In the genomic region with DNA sequence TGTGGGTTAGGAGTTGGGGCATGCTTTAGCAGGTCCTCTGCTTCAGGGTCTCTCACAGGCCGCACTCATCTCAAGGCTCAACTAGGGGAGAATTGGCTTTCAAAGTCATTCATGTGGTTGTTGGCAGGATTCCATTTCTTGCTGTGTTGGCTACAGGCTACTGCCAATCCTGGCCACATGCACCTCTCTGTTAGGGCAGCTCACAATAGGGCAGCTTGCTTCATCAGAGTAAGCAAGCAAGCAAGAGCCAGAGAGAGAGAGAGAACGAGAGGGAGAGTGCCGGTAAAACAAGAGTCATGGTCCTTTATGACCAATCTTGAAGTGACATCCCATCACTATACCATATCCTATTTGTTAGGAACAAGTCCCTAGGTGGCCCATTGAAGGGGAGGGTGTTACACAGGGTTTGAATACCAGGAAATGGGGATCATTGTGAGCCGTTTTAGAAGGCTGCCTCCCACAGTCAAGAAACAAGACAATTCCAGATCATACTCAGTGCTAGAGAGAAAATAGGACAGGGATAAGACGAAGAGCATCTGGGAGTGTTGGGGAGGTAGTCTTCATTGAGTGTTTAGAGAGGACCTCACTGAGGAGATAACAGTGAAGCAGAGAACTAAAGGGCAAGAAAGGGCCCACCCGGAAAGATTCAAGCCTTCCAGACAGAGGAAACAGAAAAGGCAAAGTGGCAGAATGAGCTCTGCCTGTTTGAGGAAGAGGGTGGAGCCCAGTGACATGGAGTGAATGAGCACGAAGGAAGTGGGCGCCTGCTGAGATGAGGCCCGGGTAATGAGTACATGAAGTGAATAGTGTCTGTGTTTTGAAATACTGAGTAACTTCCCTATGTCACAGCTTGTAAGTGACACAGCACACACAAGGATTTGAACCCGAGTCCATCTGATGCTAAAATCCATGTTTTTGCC, we compare ENCODE assay signal across 8 cellular contexts.
A peak's percentile ranks its signal among the peaks of the same experiment; 100 is the strongest.
DNase-seq lines count a peak whose midpoint lies in the region; ATAC-seq lines count a peak whose summit lies in the region.

No MANE protein-coding gene starts in this region.

- H3K4me3 ChIP-seq in rectal smooth muscle tissue (ENCODE audit: low read length): no peak overlapping the region

- no peak overlapping the region for H3K9ac ChIP-seq in rectal smooth muscle tissue (ENCODE audit: low read length)

- H3K4me1 Mint-ChIP-seq in dendritic cell treated with granulocyte-macrophage colony-stimulating factor and Interleukin-4, amounts not matched to agents 40 ng/mL and 50 ng/mL, for 4 days (ENCODE audit: low read depth): peaks cover 61% of the 10 kb centered on the region

- H3K27ac Mint-ChIP-seq in dendritic cell treated with granulocyte-macrophage colony-stimulating factor and Interleukin-4, amounts not matched to agents 40 ng/mL and 50 ng/mL, for 4 days: peak overlapping the region; percentile 98

- peak overlapping the region; percentile 52 for H3K4me3 Mint-ChIP-seq in dendritic cell treated with granulocyte-macrophage colony-stimulating factor and Interleukin-4, amounts not matched to agents 40 ng/mL and 50 ng/mL, for 4 days

- DNase-seq in KBM-7 (peak; percentile 86), GM03348 (ENCODE audit: low spot score) (no peak)
- peak; percentile 74 for DNase-seq in activated CD4-positive, alpha-beta T cell treated with anti-CD3 and anti-CD28 coated beads for 48 hours

- no peaks in the 10 kb centered on the region for H3K27me3 ChIP-seq in rectal smooth muscle tissue (ENCODE audit: control insufficient read depth, insufficient read depth, low read length)

- H3K27ac ChIP-seq in rectal smooth muscle tissue (ENCODE audit: low read depth, low read length): peak overlapping the region; percentile 46

- H3K4me1 ChIP-seq in rectal smooth muscle tissue (ENCODE audit: control insufficient read depth, insufficient read depth, low read length): no peaks in the 10 kb centered on the region

- in situ Hi-C loops in KBM-7 (cut with MboI; ENCODE audit: low pct_unique_long_range_greater_than_20kb, low sequenced_read_pairs): no loop called here

- no peaks in the 10 kb centered on the region for H3K27me3 Mint-ChIP-seq in dendritic cell treated with granulocyte-macrophage colony-stimulating factor and Interleukin-4, amounts not matched to agents 40 ng/mL and 50 ng/mL, for 4 days

- H3K36me3 ChIP-seq in rectal smooth muscle tissue (ENCODE audit: control insufficient read depth, insufficient read depth, low read length): no peaks in the 10 kb centered on the region

- H3K36me3 Mint-ChIP-seq in dendritic cell treated with granulocyte-macrophage colony-stimulating factor and Interleukin-4, amounts not matched to agents 40 ng/mL and 50 ng/mL, for 4 days (ENCODE audit: low read depth): no peaks in the 10 kb centered on the region

- no peaks in the 10 kb centered on the region for H3K9me3 Mint-ChIP-seq in dendritic cell treated with granulocyte-macrophage colony-stimulating factor and Interleukin-4, amounts not matched to agents 40 ng/mL and 50 ng/mL, for 4 days

- ATAC-seq in GM21526 (IDR thresholded peaks at IDR 0.05; ENCODE audit: low FRiP score, unreplicated experiment): no peak
- no peak for ATAC-seq in GM19023 (IDR thresholded peaks at IDR 0.05; ENCODE audit: unreplicated experiment)
- no peak for ATAC-seq in GM18909 (IDR thresholded peaks at IDR 0.05; ENCODE audit: poor library complexity, unreplicated experiment)

- intact Hi-C loops in dendritic cell treated with granulocyte-macrophage colony-stimulating factor and Interleukin-4, amounts not matched to agents 40 ng/mL and 50 ng/mL, for 4 days (cut with micrococcal nuclease): no loop called here
